ENCODE assay signal across 10 cellular contexts in the genomic region with DNA sequence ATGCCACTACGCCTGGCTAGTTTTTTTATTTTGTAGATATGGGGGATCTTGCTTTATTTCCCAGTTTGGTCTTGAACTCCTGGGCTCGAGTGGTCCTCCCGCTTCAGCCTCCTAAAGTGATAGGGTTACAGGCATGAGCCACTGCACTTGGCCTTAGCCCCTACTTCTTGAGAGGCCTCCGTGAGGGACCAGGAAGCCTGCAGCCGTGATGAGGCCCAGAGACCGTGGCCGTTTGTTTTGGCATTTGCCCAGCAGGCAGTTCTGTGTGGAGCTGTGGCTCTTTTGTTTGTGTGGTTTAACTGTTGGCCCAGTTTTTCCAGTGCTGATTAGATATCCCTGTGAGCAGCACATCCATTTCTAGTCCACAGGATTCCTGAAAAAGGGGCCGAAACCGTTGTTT. TPM values are rescaled to one million over a fixed set of nuclear protein-coding genes. Genes with fewer than 3 reads are reported as not detected.
DNase-seq lines count a peak whose midpoint lies in the region; ATAC-seq and TF ChIP-seq lines count a peak whose summit lies in the region.
"Had no signal": no experiment of that assay in that cellular context is flagged by ENCODE, and none has a peak within 500 bp of the region (broad histone marks: within the 10 kb centered on the region; RNA-seq: fewer than 3 reads in every experiment).

No MANE protein-coding gene starts in this region.

- intact Hi-C loops in gastrocnemius medialis (cut with DNase I; ENCODE audit: low total_unique reads) = no loop called here

- no peaks in the 10 kb centered on the region for H3K36me3 Mint-ChIP-seq in GM23338 (ENCODE audit: low read depth)
- H3K36me3 Mint-ChIP-seq in activated CD8-positive, alpha-beta memory T cell treated with anti-CD3 and anti-CD28 coated beads, Interleukin-2, amount 10 ng/mL, durations not matched to agents 7 days and 5 days = no peaks in the 10 kb centered on the region

- H4K20me1 ChIP-seq in GM23338 (replicated peaks; ENCODE audit: insufficient read depth) = no peaks in the 10 kb centered on the region

- TF ChIP-seq CTCF in GM23338 (conservative IDR thresholded peaks at IDR 0.05; ENCODE audit: low read depth in 2 of 2) (no peak), gastrocnemius medialis (IDR thresholded peaks at IDR 0.05 in 4 of 5, conservative IDR thresholded peaks at IDR 0.05 in 1 of 5) (no peak)

- no peak overlapping the region for H3K27ac Mint-ChIP-seq in GM23338
- no peak overlapping the region for H3K27ac Mint-ChIP-seq in activated CD8-positive, alpha-beta memory T cell treated with anti-CD3 and anti-CD28 coated beads, Interleukin-2, amount 10 ng/mL, durations not matched to agents 7 days and 5 days
- H3K27ac Mint-ChIP-seq: activated T-helper 1 cell treated with anti-CD3 and anti-CD28 coated beads, Interleukin-12 subunit alpha, Interleukin-12 subunit beta, Interleukin-2, Interleukin-4 antibody, amounts not matched to agents 30 ng/mL and 10 ng/mL and 1 ng/mL, durations not matched to agents 14 hours and 24 hours and 36 hours had no signal

- no peak for TF ChIP-seq POLR2A in gastrocnemius medialis (IDR thresholded peaks at IDR 0.05)

- H3K4me3 ChIP-seq in GM23338 = no peak overlapping the region
- H3K4me3 ChIP-seq in gastrocnemius medialis = no peak overlapping the region

- H3K4me2 ChIP-seq in GM23338 = no peak overlapping the region

- H3K27me3 ChIP-seq in GM23338 (ENCODE audit: insufficient read depth) (no peaks in the 10 kb centered on the region), gastrocnemius medialis (no peaks in the 10 kb centered on the region)

- H3K4me1 ChIP-seq in GM23338 (ENCODE audit: insufficient read depth) = no peaks in the 10 kb centered on the region
- peaks cover 5 to 8% of the 10 kb centered on the region in 2 donors for H3K4me1 ChIP-seq in gastrocnemius medialis

- H3K4me1 Mint-ChIP-seq in GM23338 = peaks cover 9% of the 10 kb centered on the region; the same call in 2 of the 3 replicates
- H3K4me1 Mint-ChIP-seq in activated CD8-positive, alpha-beta memory T cell treated with anti-CD3 and anti-CD28 coated beads, Interleukin-2, amount 10 ng/mL, durations not matched to agents 7 days and 5 days = peaks cover 5% of the 10 kb centered on the region

- no peak overlapping the region for H3K4me3 Mint-ChIP-seq in GM23338
- H3K4me3 Mint-ChIP-seq in activated CD8-positive, alpha-beta memory T cell treated with anti-CD3 and anti-CD28 coated beads, Interleukin-2, amount 10 ng/mL, durations not matched to agents 7 days and 5 days = no peak overlapping the region
- H3K4me3 Mint-ChIP-seq: activated T-helper 1 cell treated with anti-CD3 and anti-CD28 coated beads, Interleukin-12 subunit alpha, Interleukin-12 subunit beta, Interleukin-2, Interleukin-4 antibody, amounts not matched to agents 30 ng/mL and 10 ng/mL and 1 ng/mL, durations not matched to agents 14 hours and 24 hours and 36 hours had no signal

- H3K27ac ChIP-seq in GM23338 (ENCODE audit: low read depth) (no peak overlapping the region), gastrocnemius medialis (peak overlapping the region; percentile 1 to 52 (median 24))

- CTCF ChIA-PET in activated CD8-positive, alpha-beta memory T cell treated with anti-CD3 and anti-CD28 coated beads, Interleukin-2, amount 10 ng/mL, durations not matched to agents 7 days and 5 days (lab: Charles Lee) = interaction anchor here (0.6 kb wide), 2 partner anchors 60 to 129 kb away, joined by 3 to 7 read pairs; no protein-coding TSS in a partner anchor

- H3K9me3 ChIP-seq in gastrocnemius medialis = no peaks in the 10 kb centered on the region

- no peaks in the 10 kb centered on the region for H3K36me3 ChIP-seq in GM23338 (ENCODE audit: insufficient read depth)
- H3K36me3 ChIP-seq in gastrocnemius medialis = no peaks in the 10 kb centered on the region

- in situ Hi-C loops in gastrocnemius medialis (cut with MboI; ENCODE audit: low sequenced_read_pairs in 4 of 4) = no loop called here

- peak overlapping the region; percentile 80; the same call in 1 of the 2 replicates for H2AFZ ChIP-seq in GM23338

- H3K79me2 ChIP-seq in GM23338 (replicated peaks; ENCODE audit: insufficient read depth) = no peaks in the 10 kb centered on the region

- no peaks in the 10 kb centered on the region for H3K9me3 Mint-ChIP-seq in GM23338
- H3K9me3 Mint-ChIP-seq in activated CD8-positive, alpha-beta memory T cell treated with anti-CD3 and anti-CD28 coated beads, Interleukin-2, amount 10 ng/mL, durations not matched to agents 7 days and 5 days (ENCODE audit: low read depth) = no peaks in the 10 kb centered on the region
- H3K9me3 Mint-ChIP-seq: activated T-helper 1 cell treated with anti-CD3 and anti-CD28 coated beads, Interleukin-12 subunit alpha, Interleukin-12 subunit beta, Interleukin-2, Interleukin-4 antibody, amounts not matched to agents 30 ng/mL and 10 ng/mL and 1 ng/mL, durations not matched to agents 14 hours and 24 hours and 36 hours had no signal

- no peaks in the 10 kb centered on the region for H3F3A ChIP-seq in GM23338 (replicated peaks; ENCODE audit: low read depth)

- H3K27me3 Mint-ChIP-seq in GM23338 (ENCODE audit: insufficient read depth, low read depth, poor library complexity) = peaks cover 8% of the 10 kb centered on the region
- no peaks in the 10 kb centered on the region for H3K27me3 Mint-ChIP-seq in activated CD8-positive, alpha-beta memory T cell treated with anti-CD3 and anti-CD28 coated beads, Interleukin-2, amount 10 ng/mL, durations not matched to agents 7 days and 5 days

- DNase-seq in GM23338 (ENCODE audit: low spot score) (no peak), SHP77 (lab: John Stamatoyannopoulos, UW) (peak; percentile 26 to 34), glomerular visceral epithelial cell (ENCODE audit: extremely low spot score) (peak; percentile 77), gastrocnemius medialis (no peak)
- no peak for DNase-seq in activated CD8-positive, alpha-beta memory T cell treated with anti-CD3 and anti-CD28 coated beads, Interleukin-2, amount 10 ng/mL, durations not matched to agents 7 days and 5 days
- DNase-seq: stimulated activated CD4-positive, alpha-beta T cell treated with anti-CD3 and anti-CD28 coated beads, Interleukin-2, amount 100 ng/mL, for 24 hours had no signal

- H3K9me2 ChIP-seq in GM23338 (ENCODE audit: insufficient read depth) = no peaks in the 10 kb centered on the region

- ATAC-seq in GM23338 (no peak), gastrocnemius medialis (no peak), GM19467 (IDR thresholded peaks at IDR 0.05; ENCODE audit: unreplicated experiment) (no peak), GM18870 (IDR thresholded peaks at IDR 0.05; ENCODE audit: unreplicated experiment) (no peak), HG03457 (IDR thresholded peaks at IDR 0.05; ENCODE audit: unreplicated experiment) (no peak)
- no peak for ATAC-seq in activated CD8-positive, alpha-beta memory T cell treated with anti-CD3 and anti-CD28 coated beads, Interleukin-2, amount 10 ng/mL, durations not matched to agents 7 days and 5 days

TF ChIP-seq in GM23338, 12 proteins besides CTCF, POLR2A, EP300 and RAD21 (continues in another document):
- TF ChIP-seq CREB1 (CRISPR knock-in tag; IDR thresholded peaks at IDR 0.05; ENCODE audit: low read depth) = no peak
- no peak for TF ChIP-seq EZH2phosphoT487 (IDR thresholded peaks at IDR 0.05; ENCODE audit: unreplicated experiment)
- TF ChIP-seq EZH2 (IDR thresholded peaks at IDR 0.05; ENCODE audit: low read depth, unreplicated experiment) = no peak
- TF ChIP-seq ZNF114 (CRISPR knock-in tag; IDR thresholded peaks at IDR 0.05) = no peak

RNA-seq across cellular contexts. Expression of gene SRSF3, which starts 39.8 kb away (rescaled TPM):
- total RNA-seq in GM23338 (2014; rRNA removed; shearing (Covaris generic)) = 254 and 436 TPM in 2 replicates
- polyA plus RNA-seq in GM23338 (2016; fragmentation: Nextera tagmentation; extraction: Ambion mirVana) = 585 and 655 TPM in 2 replicates
- total RNA-seq in gastrocnemius medialis = 100 to 1,000 TPM in 1 of 4 donors, 10 to 100 TPM in 3; 66.3 to 118 (median 83.2) TPM
- 100 to 1,000 TPM; 416 to 514 TPM for total RNA-seq in activated CD8-positive, alpha-beta memory T cell treated with anti-CD3 and anti-CD28 coated beads, Interleukin-2, amount 10 ng/mL, durations not matched to agents 7 days and 5 days

RNA-seq across cellular contexts. Expression of gene CDKN1A, which starts 44.6 kb away (rescaled TPM):
- 44.4 and 45.6 TPM in 2 replicates for total RNA-seq in GM23338 (2014; rRNA removed; shearing (Covaris generic))
- 31.5 and 34.0 TPM in 2 replicates for polyA plus RNA-seq in GM23338 (2016; fragmentation: Nextera tagmentation; extraction: Ambion mirVana)
- total RNA-seq in gastrocnemius medialis = 100 to 1,000 TPM; 110 to 346 (median 260) TPM
- 100 to 1,000 TPM in 1 of 2 experiments, 10 to 100 TPM in 1; 67.5 to 109 TPM for total RNA-seq in activated CD8-positive, alpha-beta memory T cell treated with anti-CD3 and anti-CD28 coated beads, Interleukin-2, amount 10 ng/mL, durations not matched to agents 7 days and 5 days

Comparison
In these comparisons a context has a peak if more than half of its experiments do, and no peak if none do; other contexts are left out.
1. DNase-seq: peak in SHP77 (2 of 2) and glomerular visceral epithelial cell (single experiment); none in GM23338 (single experiment), gastrocnemius medialis (0 of 2) and activated CD8-positive, alpha-beta memory T cell treated with anti-CD3 and anti-CD28 coated beads, Interleukin-2, amount 10 ng/mL, durations not matched to agents 7 days and 5 days (single experiment).